In the genomic region with DNA sequence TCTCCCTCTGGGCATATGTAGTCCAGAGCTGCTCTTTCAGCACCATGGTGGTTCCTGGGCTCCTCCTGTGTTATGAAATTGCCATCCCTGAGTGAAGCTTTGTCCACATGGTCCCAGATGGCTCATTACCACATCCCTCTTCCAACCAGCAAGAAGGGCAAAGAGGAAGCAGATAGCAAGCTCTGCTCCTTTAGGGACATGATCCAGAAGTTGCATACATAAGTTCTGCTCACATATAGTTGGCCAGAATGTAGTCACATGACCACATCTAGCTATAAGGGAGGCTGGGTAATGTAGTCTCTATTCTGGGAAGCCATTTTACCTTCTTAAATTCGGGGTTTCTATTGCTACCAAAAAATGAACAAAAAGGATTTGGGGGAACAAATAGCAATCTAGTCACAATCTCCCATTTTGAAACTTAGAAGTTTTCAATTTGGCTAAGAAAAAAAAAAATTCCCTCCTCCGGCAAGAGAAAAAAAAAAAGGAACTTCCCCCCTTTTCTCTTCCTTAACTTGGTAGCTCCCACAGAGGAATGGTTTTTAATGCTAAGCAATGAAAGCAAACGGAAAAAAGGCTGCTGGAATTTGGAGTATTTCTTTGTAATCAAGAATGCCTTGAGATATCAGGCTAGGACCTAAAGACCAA, we compare ENCODE assay signal across 8 cellular contexts.
DNase-seq lines count a peak whose midpoint lies in the region; TF ChIP-seq lines count a peak whose summit lies in the region.

No MANE protein-coding gene starts in this region.

- no peak overlapping the region for H3K14ac ChIP-seq in neuronal stem cell (ENCODE audit: low read length)

- H3K27ac ChIP-seq in HEK293 (ENCODE audit: extremely low read depth, low read depth, low read length) (no peak overlapping the region), RWPE1 (no peak overlapping the region), fibroblast of lung (ENCODE audit: insufficient read depth, low read length) (no peak overlapping the region), neuronal stem cell (replicated peaks; ENCODE audit: low read length) (peak overlapping the region; percentile 2)

- no peak overlapping the region for H4K8ac ChIP-seq in neuronal stem cell (ENCODE audit: low read depth, low read length)

- TF ChIP-seq CTCF in HEK293 (tag by site-specific recombination; IDR thresholded peaks at IDR 0.05) (no peak), RWPE1 (conservative IDR thresholded peaks at IDR 0.05; ENCODE audit: low read depth) (no peak), fibroblast of lung (conservative IDR thresholded peaks at IDR 0.05 in 1 of 2, IDR thresholded peaks at IDR 0.05 in 1 of 2; ENCODE audit: low read depth in 1 of 2, low read length in 2 of 2) (no peak)

- H3K27me3 ChIP-seq in fibroblast of lung (ENCODE audit: control insufficient read depth, insufficient read depth, low read length) (no peaks in the 10 kb centered on the region), neuronal stem cell (ENCODE audit: control insufficient read depth in 3 of 3, insufficient read depth in 3 of 3, low read depth in 1 of 3, low read length in 3 of 3) (no peaks in the 10 kb centered on the region)

- no peak overlapping the region for H3K4ac ChIP-seq in neuronal stem cell (ENCODE audit: low read length)

- no peaks in the 10 kb centered on the region for H3K79me1 ChIP-seq in neuronal stem cell (ENCODE audit: low read depth, low read length)

- H2BK5ac ChIP-seq in neuronal stem cell (ENCODE audit: low read length), result no peak overlapping the region

- H3K4me1 ChIP-seq in HEK293 (ENCODE audit: control insufficient read depth, insufficient read depth, low read length) (no peaks in the 10 kb centered on the region), fibroblast of lung (ENCODE audit: control insufficient read depth, extremely low read depth, insufficient read depth, low read length) (no peaks in the 10 kb centered on the region), neuronal stem cell (ENCODE audit: control insufficient read depth in 2 of 2, insufficient read depth in 1 of 2, low read depth in 1 of 2, low read length in 2 of 2) (peaks cover 2 to 5% of the 10 kb centered on the region in 2 donors)

- H4K91ac ChIP-seq in neuronal stem cell (ENCODE audit: low read depth, low read length, poor library complexity), result no peak overlapping the region

- H4K20me1 ChIP-seq in fibroblast of lung (ENCODE audit: control insufficient read depth, extremely low read depth, insufficient read depth, low read length), result no peaks in the 10 kb centered on the region

- no peak overlapping the region for H3K23ac ChIP-seq in neuronal stem cell (ENCODE audit: low read depth, low read length, poor library complexity)

- no peak overlapping the region for H2AK5ac ChIP-seq in neuronal stem cell (ENCODE audit: low read depth, low read length)

- no CpG with 5 or more reads among the region's 3 CpGs for WGBS in neuronal stem cell (ENCODE audit: extremely low coverage in 2 of 2, insufficient read length in 2 of 2, insufficient replicate concordance in 1 of 2), 2 donors

- DNase-seq in AML-193 (lab: John Stamatoyannopoulos, UW) (peak; percentile 84 to 86), RWPE1 (ENCODE audit: low spot score) (peak; percentile 6), fibroblast of lung (ENCODE audit: low read depth in 2 of 2) (peak; percentile 85), neuronal stem cell (ENCODE audit: low spot score) (peak; percentile 15), cerebellum (ENCODE audit: low spot score) (no peak), NCI-H1930 (lab: John Stamatoyannopoulos, UW) (no peak), NCI-H1436 (lab: John Stamatoyannopoulos, UW) (no peak)

- CTCF ChIA-PET in HEK293 (lab: Yijun Ruan, JAX), result interaction anchor here (0.6 to 0.8 kb wide), 4 partner anchors 8 to 141 kb away, joined by 3 to 5 read pairs (median 3); no protein-coding TSS in a partner anchor
- CTCF ChIA-PET in RWPE1 (lab: Yijun Ruan, JAX), result no interaction called here

- H3K36me3 ChIP-seq in HEK293 (ENCODE audit: control insufficient read depth in 2 of 2, insufficient read depth in 1 of 2, low read length in 2 of 2) (no peaks in the 10 kb centered on the region; a peak in 1 of 3 replicates), fibroblast of lung (ENCODE audit: control insufficient read depth, insufficient read depth, low read length) (no peaks in the 10 kb centered on the region), neuronal stem cell (replicated peaks in 1 of 2; ENCODE audit: control insufficient read depth in 2 of 2, insufficient read depth in 2 of 2, low read length in 2 of 2) (no peaks in the 10 kb centered on the region)

- no peak overlapping the region for H3K4me3 ChIP-seq in HEK293 (ENCODE audit: low read depth, low read length)
- peak overlapping the region in 2 of 4 experiments; percentile 21 for H3K4me3 ChIP-seq in fibroblast of lung (replicated peaks in 1 of 4; ENCODE audit: control extremely low read depth in 1 of 4, insufficient read depth in 1 of 4, low read depth in 3 of 4, low read length in 4 of 4)
- peak overlapping the region in 1 of 2 donors; percentile 27 for H3K4me3 ChIP-seq in neuronal stem cell (ENCODE audit: low read length in 2 of 2)

- H3K79me2 ChIP-seq in fibroblast of lung (ENCODE audit: control insufficient read depth, insufficient read depth, low read length), result no peaks in the 10 kb centered on the region

- no peak overlapping the region for H3K9ac ChIP-seq in fibroblast of lung (ENCODE audit: insufficient read depth, low read length)
- no peak overlapping the region for H3K9ac ChIP-seq in neuronal stem cell (ENCODE audit: low read depth, low read length, poor library complexity)

- no peak overlapping the region for H2BK120ac ChIP-seq in neuronal stem cell (ENCODE audit: low read depth, low read length)

- H2BK12ac ChIP-seq in neuronal stem cell (ENCODE audit: low read length), result no peak overlapping the region

- H2AFZ ChIP-seq in fibroblast of lung (ENCODE audit: low read length) (peak overlapping the region; percentile 72), neuronal stem cell (ENCODE audit: low read length) (peak overlapping the region; percentile 76)

- H3K4me2 ChIP-seq in fibroblast of lung (ENCODE audit: extremely low read depth, insufficient read depth, low read length), result peak overlapping the region; percentile 44
- H3K4me2 ChIP-seq in neuronal stem cell (ENCODE audit: insufficient read depth, low read length, poor library complexity, severe bottlenecking), result no peak overlapping the region

- POLR2A ChIA-PET in HEK293 (lab: Yijun Ruan, JAX), result interaction anchor here (0.5 to 1.3 kb wide), 5 partner anchors 8 to 1305 kb away, joined by 3 to 5 read pairs (median 5); partner anchors contain the start of gene USP9X
- POLR2A ChIA-PET in RWPE1 (lab: Yijun Ruan, JAX; ENCODE audit: low non-redundant PET), result no interaction called here

- H3K9me3 ChIP-seq in HEK293 (ENCODE audit: control insufficient read depth, insufficient read depth, low read depth, low read length), result no peaks in the 10 kb centered on the region
- H3K9me3 ChIP-seq in fibroblast of lung (ENCODE audit: control insufficient read depth, insufficient read depth, low read depth, low read length), result no peaks in the 10 kb centered on the region
- no peaks in the 10 kb centered on the region for H3K9me3 ChIP-seq in neuronal stem cell (replicated peaks in 1 of 2; ENCODE audit: control insufficient read depth in 2 of 2, insufficient read depth in 1 of 2, low read depth in 1 of 2, low read length in 2 of 2)

- no peak overlapping the region for H2BK15ac ChIP-seq in neuronal stem cell (ENCODE audit: low read length)

- no peak overlapping the region for H3K18ac ChIP-seq in neuronal stem cell (ENCODE audit: low read length)

TF ChIP-seq in HEK293, 187 proteins besides CTCF, POLR2A, EP300 and RAD21 (continues in another document):
- peak; percentile 37; the same call in 1 of the 2 replicates for TF ChIP-seq SP7 (tag by site-specific recombination; IDR thresholded peaks at IDR 0.05)
- TF ChIP-seq ZNF549 (tag by site-specific recombination; IDR thresholded peaks at IDR 0.05), result no peak
- TF ChIP-seq ZNF488 (tag by site-specific recombination; IDR thresholded peaks at IDR 0.05), result no peak
- TF ChIP-seq ZNF341 (tag by site-specific recombination; IDR thresholded peaks at IDR 0.05; ENCODE audit: low read depth), result no peak
- no peak for TF ChIP-seq BCL11B (tag by site-specific recombination; IDR thresholded peaks at IDR 0.05; ENCODE audit: low read depth)
- TF ChIP-seq ZNF350 (tag by site-specific recombination; IDR thresholded peaks at IDR 0.05), result peak; percentile 100
- no peak for TF ChIP-seq ZBTB49 (tag by site-specific recombination; IDR thresholded peaks at IDR 0.05; ENCODE audit: low read depth)
- TF ChIP-seq, protein P1, sequence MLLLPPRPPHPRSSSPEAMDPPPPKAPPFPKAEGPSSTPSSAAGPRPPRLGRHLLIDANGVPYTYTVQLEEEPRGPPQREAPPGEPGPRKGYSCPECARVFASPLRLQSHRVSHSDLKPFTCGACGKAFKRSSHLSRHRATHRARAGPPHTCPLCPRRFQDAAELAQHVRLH (tag by site-specific recombination; IDR thresholded peaks at IDR 0.05), result peak; percentile 45; the same call in 1 of the 2 replicates

Comparison
In these comparisons a context has a peak if more than half of its experiments do, and no peak if none do; other contexts are left out.
1. DNase-seq: peak in AML-193 (2 of 2), RWPE1 (single experiment), fibroblast of lung (2 of 2) and neuronal stem cell (single experiment); none in cerebellum (single experiment), NCI-H1930 (0 of 2) and NCI-H1436 (single experiment).